Comparison of ENCODE assay signal across 1 cellular context in the genomic region with DNA sequence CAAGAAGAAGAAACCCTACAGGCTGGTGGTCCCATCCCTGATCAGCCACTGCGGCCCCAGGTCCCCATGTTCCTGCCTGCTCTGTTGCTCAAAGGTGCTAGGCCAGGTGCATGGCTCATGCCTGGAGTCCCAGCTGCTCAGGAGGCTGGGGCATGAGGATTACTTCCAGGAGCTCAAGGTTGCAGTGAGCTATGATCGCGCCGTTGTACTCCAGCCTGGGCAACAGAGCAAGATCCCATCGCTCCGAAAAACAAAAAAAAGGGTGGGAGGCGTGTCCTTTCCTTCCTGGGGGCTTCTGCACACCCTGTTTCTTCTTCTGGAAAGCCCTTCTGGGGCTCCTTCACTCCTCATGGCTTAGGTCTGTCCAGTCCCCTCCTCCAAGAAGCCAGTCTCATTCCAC.
TF ChIP-seq lines count a peak whose summit lies in the region.

No MANE protein-coding gene starts in this region.

TF ChIP-seq in H1, 55 proteins besides CTCF, POLR2A, EP300 and RAD21:
- TF ChIP-seq GTF2F1 (IDR thresholded peaks at IDR 0.05; ENCODE audit: borderline replicate concordance, low read depth, low read length) (no peak), SP1 (IDR thresholded peaks at IDR 0.05; ENCODE audit: low read depth, low read length) (no peak), KDM5A (IDR thresholded peaks at IDR 0.05; ENCODE audit: low read length) (no peak), BACH1 (IDR thresholded peaks at IDR 0.05; ENCODE audit: low read length) (no peak), SIN3A (conservative IDR thresholded peaks at IDR 0.05 in 1 of 2, IDR thresholded peaks at IDR 0.05 in 1 of 2; ENCODE audit: low read depth in 1 of 2, low read length in 2 of 2) (no peak), TEAD4 (IDR thresholded peaks at IDR 0.05; ENCODE audit: low read depth, low read length) (no peak), CHD2 (IDR thresholded peaks at IDR 0.05; ENCODE audit: low read length) (no peak), CEBPB (IDR thresholded peaks at IDR 0.05; ENCODE audit: low read depth, low read length) (no peak), SP4 (IDR thresholded peaks at IDR 0.05; ENCODE audit: low read length) (no peak), SAP30 (IDR thresholded peaks at IDR 0.05; ENCODE audit: insufficient read depth, insufficient replicate concordance, low read length) (no peak), SIX5 (IDR thresholded peaks at IDR 0.05; ENCODE audit: low read depth, low read length) (no peak), SUZ12 (IDR thresholded peaks at IDR 0.05; ENCODE audit: low read length) (no peak)
- TF ChIP-seq, protein P1, sequence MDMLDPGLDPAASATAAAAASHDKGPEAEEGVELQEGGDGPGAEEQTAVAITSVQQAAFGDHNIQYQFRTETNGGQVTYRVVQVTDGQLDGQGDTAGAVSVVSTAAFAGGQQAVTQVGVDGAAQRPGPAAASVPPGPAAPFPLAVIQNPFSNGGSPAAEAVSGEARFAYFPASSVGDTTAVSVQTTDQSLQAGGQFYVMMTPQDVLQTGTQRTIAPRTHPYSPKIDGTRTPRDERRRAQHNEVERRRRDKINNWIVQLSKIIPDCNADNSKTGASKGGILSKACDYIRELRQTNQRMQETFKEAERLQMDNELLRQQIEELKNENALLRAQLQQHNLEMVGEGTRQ (IDR thresholded peaks at IDR 0.05; ENCODE audit: low read length) = no peak
TF ChIP-seq in H1: peak in this region for 0.
